ENCODE assay signal across 21 cellular contexts in genomic region chr1:98502937-98503336, GRCh38.
"Had no signal": no experiment of that assay in that cellular context is flagged by ENCODE, and none has a peak within 500 bp of the region (broad histone marks: within the 10 kb centered on the region; RNA-seq: fewer than 3 reads in every experiment).

No MANE protein-coding gene starts in this region.

- DNase-seq: colonic mucosa; dorsolateral prefrontal cortex; effector CD8-positive, alpha-beta T cell; heart left ventricle; hippocampal formation; islet precursor cell; mammary epithelial cell; naive thymus-derived CD4-positive, alpha-beta T cell; nephron progenitor cell; psoas muscle; retina; right lobe of liver; stimulated activated CD4-positive, alpha-beta T cell treated with anti-CD3 and anti-CD28 coated beads, Interleukin-15, amount 100 ng/mL, for 24 hours; stimulated activated CD4-positive, alpha-beta T cell treated with anti-CD3 and anti-CD28 coated beads, Interleukin-1b, Interleukin-23, amount 100 ng/mL, for 48 hours; stimulated activated CD4-positive, alpha-beta T cell treated with anti-CD3 and anti-CD28 coated beads, Interleukin-4, amount 100 ng/mL, for 24 hours; tibial artery; upper lobe of left lung; uterus had no signal

- H3K36me3 Mint-ChIP-seq: naive thymus-derived CD4-positive, alpha-beta T cell; stimulated activated memory B cell treated with anti-CD40 and anti-IgM and Interleukin-4, amounts not matched to agents 10 μg/mL and 1 μg/mL and 100 μg/mL, for 72 hours had no signal

- H3K4me3 ChIP-seq: colonic mucosa, dorsolateral prefrontal cortex, heart left ventricle, psoas muscle, right lobe of liver, tibial artery, upper lobe of left lung, uterus had no signal

- H3K9me3 ChIP-seq: colonic mucosa, psoas muscle, uterus had no signal

- H3K27me3 ChIP-seq: colonic mucosa, dorsolateral prefrontal cortex, heart left ventricle, right lobe of liver, tibial artery, upper lobe of left lung, uterus had no signal

- H3K36me3 ChIP-seq: colonic mucosa, heart left ventricle, right lobe of liver, tibial artery, upper lobe of left lung, uterus had no signal

- H3K27ac Mint-ChIP-seq: naive thymus-derived CD4-positive, alpha-beta T cell; nephron progenitor cell; stimulated activated memory B cell treated with anti-CD40 and anti-IgM and Interleukin-4, amounts not matched to agents 10 μg/mL and 1 μg/mL and 100 μg/mL, for 72 hours; stimulated activated naive CD8-positive, alpha-beta T cell treated with anti-CD3 and anti-CD28 coated beads, Interleukin-15, Interleukin-2, amounts not matched to agents 100 ng/mL and 50 ng/mL, for 24 hours had no signal

- H3K4me1 Mint-ChIP-seq: naive thymus-derived CD4-positive, alpha-beta T cell; nephron progenitor cell; stimulated activated memory B cell treated with anti-CD40 and anti-IgM and Interleukin-4, amounts not matched to agents 10 μg/mL and 1 μg/mL and 100 μg/mL, for 72 hours had no signal

- H3K27ac ChIP-seq: colonic mucosa, dorsolateral prefrontal cortex, heart left ventricle, parathyroid adenoma, psoas muscle, right lobe of liver, tibial artery, upper lobe of left lung, uterus had no signal

- H3K4me1 ChIP-seq: colonic mucosa, heart left ventricle, parathyroid adenoma, psoas muscle, right lobe of liver, tibial artery, upper lobe of left lung, uterus had no signal

- H3K4me3 Mint-ChIP-seq: naive thymus-derived CD4-positive, alpha-beta T cell; nephron progenitor cell; stimulated activated memory B cell treated with anti-CD40 and anti-IgM and Interleukin-4, amounts not matched to agents 10 μg/mL and 1 μg/mL and 100 μg/mL, for 72 hours; stimulated activated naive CD8-positive, alpha-beta T cell treated with anti-CD3 and anti-CD28 coated beads, Interleukin-15, Interleukin-2, amounts not matched to agents 100 ng/mL and 50 ng/mL, for 24 hours had no signal

- H3K27me3 Mint-ChIP-seq: stimulated activated memory B cell treated with anti-CD40 and anti-IgM and Interleukin-4, amounts not matched to agents 10 μg/mL and 1 μg/mL and 100 μg/mL, for 72 hours; stimulated activated naive CD8-positive, alpha-beta T cell treated with anti-CD3 and anti-CD28 coated beads, Interleukin-15, Interleukin-2, amounts not matched to agents 100 ng/mL and 50 ng/mL, for 24 hours had no signal
